In genomic region chr12:57149309-57149900, GRCh38 we compare ENCODE assay signal across 10 cellular contexts. TPM values are rescaled to one million over a fixed set of nuclear protein-coding genes. Genes with fewer than 3 reads are reported as not detected.
A peak's percentile ranks its signal among the peaks of the same experiment; 100 is the strongest.
DNase-seq lines count a peak whose midpoint lies in the region; ATAC-seq and TF ChIP-seq lines count a peak whose summit lies in the region.
"Had no signal": no experiment of that assay in that cellular context is flagged by ENCODE, and none has a peak within 500 bp of the region (broad histone marks: within the 10 kb centered on the region; RNA-seq: fewer than 3 reads in every experiment).

No MANE protein-coding gene starts in this region.

- peak; percentile 85 for ATAC-seq in sciatic nerve
- no peak for ATAC-seq in HG03457 (IDR thresholded peaks at IDR 0.05; ENCODE audit: unreplicated experiment)
- ATAC-seq: activated T-helper 17 cell treated with anti-CD3 and anti-CD28 coated beads, Interleukin-2, amount 50 U/mL, for 72 hours had no signal

- 64% methylated on average over 13 of the region's 13 CpGs for WGBS in hepatocyte (ENCODE audit: low lambda C conversion rate, missing lambda C conversion rate)

- H3K4me2 ChIP-seq in hepatocyte = peak overlapping the region; percentile 71

- H3K4me1 Mint-ChIP-seq in Caco-2 (ENCODE audit: low read depth, unreplicated experiment) = peaks cover 53% of the 10 kb centered on the region
- H3K4me1 Mint-ChIP-seq: activated T-helper 17 cell treated with anti-CD3 and anti-CD28 coated beads, Interleukin-2, amount 50 U/mL, for 72 hours had no signal

- no peaks in the 10 kb centered on the region for H3K27me3 Mint-ChIP-seq in Caco-2 (ENCODE audit: insufficient read depth, unreplicated experiment)
- H3K27me3 Mint-ChIP-seq: activated T-helper 17 cell treated with anti-CD3 and anti-CD28 coated beads, Interleukin-2, amount 50 U/mL, for 72 hours had no signal

- H3K9me3 ChIP-seq in Caco-2 (no peaks in the 10 kb centered on the region), hepatocyte (ENCODE audit: low read depth) (no peaks in the 10 kb centered on the region)

- H3K9me2 ChIP-seq in hepatocyte (replicated peaks; ENCODE audit: insufficient read depth) = no peaks in the 10 kb centered on the region

- no peaks in the 10 kb centered on the region for H4K20me1 ChIP-seq in hepatocyte (ENCODE audit: insufficient read depth, poor library complexity, severe bottlenecking)

- H3K4me1 ChIP-seq in Caco-2 = peaks cover 49% of the 10 kb centered on the region
- peaks cover 75% of the 10 kb centered on the region for H3K4me1 ChIP-seq in hepatocyte (ENCODE audit: insufficient read depth)

- H3K4me3 Mint-ChIP-seq in Caco-2 (ENCODE audit: unreplicated experiment) = peak overlapping the region; percentile 17
- H3K4me3 Mint-ChIP-seq: activated T-helper 17 cell treated with anti-CD3 and anti-CD28 coated beads, Interleukin-2, amount 50 U/mL, for 72 hours had no signal

- H3K27ac ChIP-seq in hepatocyte = peak overlapping the region; percentile 98

- TF ChIP-seq CTCF in Caco-2 (IDR thresholded peaks at IDR 0.05; ENCODE audit: insufficient read depth in 1 of 2, low read depth in 1 of 2, low read length in 1 of 2, severe bottlenecking in 1 of 2, unreplicated experiment in 1 of 2) = no peak
- TF ChIP-seq CTCF in cardiac fibroblast (IDR thresholded peaks at IDR 0.05; ENCODE audit: low read depth, low read length) = no peak
- TF ChIP-seq CTCF in hepatocyte (IDR thresholded peaks at IDR 0.05; ENCODE audit: poor library complexity) = no peak

- H3K79me2 ChIP-seq in hepatocyte = peaks cover 42% of the 10 kb centered on the region

- peak overlapping the region; percentile 97 for H3K27ac Mint-ChIP-seq in Caco-2 (ENCODE audit: unreplicated experiment)
- H3K27ac Mint-ChIP-seq: activated T-helper 17 cell treated with anti-CD3 and anti-CD28 coated beads, Interleukin-2, amount 50 U/mL, for 72 hours had no signal

- H3K4me3 ChIP-seq in Caco-2 (ENCODE audit: low read depth, low read length) (no peak overlapping the region), cardiac fibroblast (replicated peaks in 1 of 2; ENCODE audit: low read depth in 2 of 2, low read length in 2 of 2) (no peak overlapping the region), hepatocyte (no peak overlapping the region)

- H3K27me3 ChIP-seq in Caco-2 (replicated peaks; ENCODE audit: control insufficient read depth, insufficient read depth, low read length) (no peaks in the 10 kb centered on the region), hepatocyte (no peaks in the 10 kb centered on the region)

- no TSS peak for BruUV-seq in Caco-2 (replicated peaks; lab: Mats Ljungman, UMichigan)

- H3K9me3 Mint-ChIP-seq in Caco-2 (ENCODE audit: unreplicated experiment) = no peaks in the 10 kb centered on the region
- H3K9me3 Mint-ChIP-seq: activated T-helper 17 cell treated with anti-CD3 and anti-CD28 coated beads, Interleukin-2, amount 50 U/mL, for 72 hours had no signal

- CTCF ChIA-PET in Caco-2 (lab: Charles Lee) = interaction anchor here (1.7 to 2.6 kb wide), 2 partner anchors 21 to 37 kb away, joined by 4 to 18 read pairs; partner anchors contain the start of gene LRP1

- H3K36me3 Mint-ChIP-seq in Caco-2 (ENCODE audit: insufficient read depth, unreplicated experiment) = peaks cover 56% of the 10 kb centered on the region

- H2AFZ ChIP-seq in hepatocyte = no peak overlapping the region

- POLR2A ChIA-PET in Caco-2 (lab: Charles Lee) = interaction anchor here (0.6 to 2.5 kb wide), 2 partner anchors 22 to 131 kb away, joined by 7 to 9 read pairs; partner anchors contain the start of gene LRP1

- intact Hi-C loops in Caco-2 (cut with micrococcal nuclease; ENCODE audit: unreplicated experiment) = no loop called here
- intact Hi-C loops in sciatic nerve (cut with DNase I) = no loop called here

- H3K36me3 ChIP-seq in Caco-2 (ENCODE audit: control insufficient read depth, insufficient read depth, low read length) = peaks cover 3% of the 10 kb centered on the region; the same call in 1 of the 2 replicates
- no peaks in the 10 kb centered on the region for H3K36me3 ChIP-seq in hepatocyte (replicated peaks; ENCODE audit: insufficient read depth, low read depth)

- DNase-seq in Caco-2 = no peak
- DNase-seq in cardiac fibroblast (ENCODE audit: low read depth in 2 of 2) = peak; percentile 90 to 95
- peak; percentile 56 for DNase-seq in hepatocyte (ENCODE audit: low spot score)
- DNase-seq in sciatic nerve (ENCODE audit: low spot score) = no peak
- no peak for DNase-seq in activated CD8-positive, alpha-beta memory T cell treated with anti-CD3 and anti-CD28 coated beads, Interleukin-2, amount 50 U/mL, for 48 hours
- DNase-seq in NCI-H1436 (lab: John Stamatoyannopoulos, UW) = no peak
- DNase-seq in HUDEP-2 (lab: John Stamatoyannopoulos, UW; ENCODE audit: unreplicated experiment in 76 of 76) = no peak
- DNase-seq: NCI-H1436 treated with DMSO at 0.1 percent for 48 hours had no signal

RNA-seq across cellular contexts. Expression of gene LRP1-AS, which starts 2.0 kb away (rescaled TPM):
- total RNA-seq in Caco-2 (2022) (not detected in 2 replicates), hepatocyte (not detected in 2 replicates), sciatic nerve (not detected)
- polyA plus RNA-seq in hepatocyte = 0.59 TPM in 1 of 2 replicates, not detected in the other
- total RNA-seq: activated T-helper 17 cell treated with anti-CD3 and anti-CD28 coated beads, Interleukin-2, amount 50 U/mL, for 72 hours had no signal

RNA-seq across cellular contexts. Expression of gene LRP1, which starts 21.1 kb away (rescaled TPM):
- total RNA-seq in Caco-2 (2022) = 106 and 111 TPM in 2 replicates
- 48.5 and 76.8 TPM in 2 replicates for total RNA-seq in hepatocyte
- 47.8 and 57.6 TPM in 2 replicates for polyA plus RNA-seq in hepatocyte
- total RNA-seq in sciatic nerve = 760 TPM

RNA-seq across cellular contexts. Expression of gene STAT6, which starts 38.2 kb away (rescaled TPM):
- 44.2 and 49.5 TPM in 2 replicates for total RNA-seq in Caco-2 (2022)
- 76.7 and 78.9 TPM in 2 replicates for total RNA-seq in hepatocyte
- polyA plus RNA-seq in hepatocyte = 80.0 and 101 TPM in 2 replicates
- total RNA-seq in sciatic nerve = 187 TPM

Comparison
In these comparisons a context has a peak if more than half of its experiments do, and no peak if none do; other contexts are left out.
1. DNase-seq: peak in cardiac fibroblast (2 of 2) and hepatocyte (single experiment); none in Caco-2 (0 of 2), sciatic nerve (single experiment), activated CD8-positive, alpha-beta memory T cell treated with anti-CD3 and anti-CD28 coated beads, Interleukin-2, amount 50 U/mL, for 48 hours (single experiment), NCI-H1436 (single experiment) and HUDEP-2 (0 of 76).